In genomic region chr9:2126331-2126789, GRCh38 we compare ENCODE assay signal across 8 cellular contexts.
DNase-seq lines count a peak whose midpoint lies in the region; ATAC-seq, FAIRE-seq and TF ChIP-seq lines count a peak whose summit lies in the region.

No MANE protein-coding gene starts in this region.

- H3K4me3 ChIP-seq in pancreas: no peak overlapping the region

- H3K4me1 ChIP-seq in pancreas: peaks cover 9 to 20% (median 10%) of the 10 kb centered on the region in 3 donors

- no peaks in the 10 kb centered on the region for H3K9me3 ChIP-seq in CD4-positive, alpha-beta T cell (ENCODE audit: control insufficient read depth, low read length)
- H3K9me3 ChIP-seq in pancreas: no peaks in the 10 kb centered on the region

- ATAC-seq in CD4-positive, alpha-beta T cell (ENCODE audit: poor library complexity): no peak
- ATAC-seq in T-cell (replicated peaks in 1 of 4) (no peak), pancreas (peak in 3 of 4 donors; percentile 40 to 60 (median 59)), GM21619 (IDR thresholded peaks at IDR 0.05; ENCODE audit: unreplicated experiment) (no peak)

- H3K4me3 Mint-ChIP-seq in CD4-positive, alpha-beta T cell: no peak overlapping the region
- peak overlapping the region; percentile 37 to 62 (median 54) for H3K4me3 Mint-ChIP-seq in T-cell
- no peak overlapping the region for H3K4me3 Mint-ChIP-seq in activated T-helper 2 cell treated with anti-CD3 and anti-CD28 coated beads, Interferon-gamma antibody, Interleukin-2, Interleukin-4, amounts not matched to agents 10 μg/mL and 5 μg/mL and 100 μg/mL, durations not matched to agents 14 hours and 24 hours and 36 hours (ENCODE audit: low read depth)

- no peak overlapping the region for H3K27ac ChIP-seq in CD4-positive, alpha-beta T cell (ENCODE audit: low read depth, low read length)
- peak overlapping the region in 1 of 4 donors; percentile 33 for H3K27ac ChIP-seq in pancreas

- H3K27me3 Mint-ChIP-seq in CD4-positive, alpha-beta T cell: no peaks in the 10 kb centered on the region
- no peaks in the 10 kb centered on the region for H3K27me3 Mint-ChIP-seq in T-cell
- H3K27me3 Mint-ChIP-seq in activated T-helper 2 cell treated with anti-CD3 and anti-CD28 coated beads, Interferon-gamma antibody, Interleukin-2, Interleukin-4, amounts not matched to agents 10 μg/mL and 5 μg/mL and 100 μg/mL, durations not matched to agents 14 hours and 24 hours and 36 hours (ENCODE audit: low read depth): no peaks in the 10 kb centered on the region

- no peak for DNase-seq in CD4-positive, alpha-beta T cell
- DNase-seq in T-cell: no peak
- DNase-seq in fibroblast of the conjunctiva (ENCODE audit: low read depth): peak; percentile 67
- DNase-seq in pancreas: no peak
- DNase-seq in GDM1 (lab: John Stamatoyannopoulos, UW): no peak
- DNase-seq in cortex of kidney (lab: John Stamatoyannopoulos, UW): no peak
- DNase-seq in activated T-helper 2 cell treated with anti-CD3 and anti-CD28 coated beads, Interferon-gamma antibody, Interleukin-2, Interleukin-4, amounts not matched to agents 10 μg/mL and 5 μg/mL and 100 μg/mL, durations not matched to agents 14 hours and 24 hours and 36 hours (ENCODE audit: low spot score): no peak

- H3K27ac Mint-ChIP-seq in CD4-positive, alpha-beta T cell: peak overlapping the region; percentile 76
- peak overlapping the region; percentile 55 to 79 for H3K27ac Mint-ChIP-seq in T-cell
- no peak overlapping the region for H3K27ac Mint-ChIP-seq in activated T-helper 2 cell treated with anti-CD3 and anti-CD28 coated beads, Interferon-gamma antibody, Interleukin-2, Interleukin-4, amounts not matched to agents 10 μg/mL and 5 μg/mL and 100 μg/mL, durations not matched to agents 14 hours and 24 hours and 36 hours

- H3K27me3 ChIP-seq in CD4-positive, alpha-beta T cell (ENCODE audit: control insufficient read depth, insufficient read depth, low read length): no peaks in the 10 kb centered on the region
- H3K27me3 ChIP-seq in pancreas: no peaks in the 10 kb centered on the region

- WGBS in pancreas, 2 donors: 33 to 43% methylated on average over 4 of the region's 4 CpGs

- peaks cover 0 to 16% (median 0%) of the 10 kb centered on the region in 3 donors for H3K36me3 ChIP-seq in pancreas

- POLR2A ChIA-PET in CD4-positive, alpha-beta T cell (lab: Charles Lee): no interaction called here
- POLR2A ChIA-PET in T-cell (lab: Charles Lee): no interaction called here

- H3K36me3 Mint-ChIP-seq in CD4-positive, alpha-beta T cell (ENCODE audit: low read depth): peaks cover 94% of the 10 kb centered on the region
- H3K36me3 Mint-ChIP-seq in T-cell: peaks cover 70% of the 10 kb centered on the region
- H3K36me3 Mint-ChIP-seq in activated T-helper 2 cell treated with anti-CD3 and anti-CD28 coated beads, Interferon-gamma antibody, Interleukin-2, Interleukin-4, amounts not matched to agents 10 μg/mL and 5 μg/mL and 100 μg/mL, durations not matched to agents 14 hours and 24 hours and 36 hours (ENCODE audit: low read depth): peaks cover 61% of the 10 kb centered on the region

- CTCF ChIA-PET in CD4-positive, alpha-beta T cell (lab: Charles Lee): no interaction called here
- CTCF ChIA-PET in T-cell (lab: Charles Lee): no interaction called here

- peaks cover 80% of the 10 kb centered on the region for H3K4me1 Mint-ChIP-seq in CD4-positive, alpha-beta T cell (ENCODE audit: low read depth)
- peaks cover 62 to 68% (median 64%) of the 10 kb centered on the region in 3 donors for H3K4me1 Mint-ChIP-seq in T-cell
- H3K4me1 Mint-ChIP-seq in activated T-helper 2 cell treated with anti-CD3 and anti-CD28 coated beads, Interferon-gamma antibody, Interleukin-2, Interleukin-4, amounts not matched to agents 10 μg/mL and 5 μg/mL and 100 μg/mL, durations not matched to agents 14 hours and 24 hours and 36 hours (ENCODE audit: low read depth): peaks cover 21% of the 10 kb centered on the region

- no peaks in the 10 kb centered on the region for H3K9me3 Mint-ChIP-seq in CD4-positive, alpha-beta T cell
- no peaks in the 10 kb centered on the region for H3K9me3 Mint-ChIP-seq in T-cell
- no peaks in the 10 kb centered on the region for H3K9me3 Mint-ChIP-seq in activated T-helper 2 cell treated with anti-CD3 and anti-CD28 coated beads, Interferon-gamma antibody, Interleukin-2, Interleukin-4, amounts not matched to agents 10 μg/mL and 5 μg/mL and 100 μg/mL, durations not matched to agents 14 hours and 24 hours and 36 hours

- intact Hi-C loops in CD4-positive, alpha-beta T cell (cut with DNase I, micrococcal nuclease): no loop called here
- intact Hi-C loops in pancreas (cut with DNase I): no loop called here
- intact Hi-C loops in activated T-helper 2 cell treated with anti-CD3 and anti-CD28 coated beads, Interferon-gamma antibody, Interleukin-2, Interleukin-4, amounts not matched to agents 10 μg/mL and 5 μg/mL and 100 μg/mL, durations not matched to agents 14 hours and 24 hours and 36 hours (cut with micrococcal nuclease): loop anchor here (2.0 kb wide), 1 partner anchor 32 kb away; no protein-coding TSS in a partner anchor

- no peak for TF ChIP-seq CTCF in CD4-positive, alpha-beta T cell (IDR thresholded peaks at IDR 0.05)
- no peak for TF ChIP-seq CTCF in pancreas (IDR thresholded peaks at IDR 0.05)

- FAIRE-seq in pancreas (lab: Jason Lieb, UNC): peak; percentile 9

Comparison
In these comparisons a context has a peak if more than half of its experiments do, and no peak if none do; other contexts are left out.
1. ATAC-seq: peak in pancreas (3 of 4); none in CD4-positive, alpha-beta T cell (single experiment), T-cell (0 of 4) and GM21619 (single experiment).
2. H3K4me3 Mint-ChIP-seq: peak in T-cell (3 of 3); none in CD4-positive, alpha-beta T cell (single experiment) and activated T-helper 2 cell treated with anti-CD3 and anti-CD28 coated beads, Interferon-gamma antibody, Interleukin-2, Interleukin-4, amounts not matched to agents 10 μg/mL and 5 μg/mL and 100 μg/mL, durations not matched to agents 14 hours and 24 hours and 36 hours (single experiment).